In the genomic region with DNA sequence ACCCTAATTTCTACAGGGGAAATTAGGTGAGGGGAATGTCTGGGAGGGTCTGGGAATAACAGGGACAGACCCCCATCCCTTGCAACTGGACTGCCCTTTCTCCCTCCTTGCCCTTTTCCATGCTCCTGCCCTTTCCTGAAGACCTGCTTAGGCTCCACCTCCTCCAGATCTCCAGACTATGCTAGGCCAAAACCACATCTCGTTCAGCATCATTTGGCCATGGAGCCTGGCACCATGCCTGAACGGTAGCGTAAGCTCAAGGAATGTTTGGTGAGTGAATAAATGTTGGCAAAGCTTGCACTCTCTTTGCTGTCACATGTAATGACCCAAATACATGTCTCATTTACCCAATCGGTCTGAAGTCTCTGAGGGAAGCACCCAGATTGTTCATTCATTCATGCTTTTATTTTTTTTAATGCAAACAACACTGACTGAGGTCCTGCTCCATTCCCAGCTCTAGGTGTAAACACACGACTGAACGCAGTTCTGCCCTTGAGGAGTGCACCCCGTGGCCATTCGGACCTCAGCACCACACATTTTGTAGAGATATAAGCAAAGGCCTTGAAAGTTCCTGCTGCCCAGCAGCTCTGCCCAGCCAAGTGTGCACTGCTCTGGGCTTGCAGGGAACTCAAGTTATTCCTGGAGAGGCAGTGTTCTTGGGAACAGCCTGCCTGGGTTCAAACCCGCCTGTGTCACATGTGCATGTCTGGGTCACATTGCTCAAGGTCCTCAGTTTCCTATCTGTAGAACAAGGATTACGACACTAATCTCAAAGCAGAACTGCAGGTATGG, we compare ENCODE assay signal across 12 cellular contexts. TPM values are rescaled to one million over a fixed set of nuclear protein-coding genes. Genes with fewer than 3 reads are reported as not detected.
DNase-seq lines count a peak whose midpoint lies in the region; ATAC-seq and TF ChIP-seq lines count a peak whose summit lies in the region.
"Had no signal": no experiment of that assay in that cellular context is flagged by ENCODE, and none has a peak within 500 bp of the region (broad histone marks: within the 10 kb centered on the region; RNA-seq: fewer than 3 reads in every experiment).

No MANE protein-coding gene starts in this region.

- no peak overlapping the region for H3K27ac ChIP-seq in naive thymus-derived CD4-positive, alpha-beta T cell (ENCODE audit: low read depth, low read length)
- H3K27ac ChIP-seq in thyroid gland, result no peak overlapping the region
- H3K27ac ChIP-seq: epithelial cell of prostate, Peyer's patch had no signal

- no peaks in the 10 kb centered on the region for H3K9me3 ChIP-seq in naive thymus-derived CD4-positive, alpha-beta T cell (ENCODE audit: control insufficient read depth in 2 of 3, low read length in 3 of 3)
- H3K9me3 ChIP-seq in thyroid gland, result no peaks in the 10 kb centered on the region

- TF ChIP-seq CTCF in thyroid gland (IDR thresholded peaks at IDR 0.05), result no peak

- H3K27ac Mint-ChIP-seq in central memory CD8-positive, alpha-beta T cell (ENCODE audit: low read depth), result no peak overlapping the region
- no peak overlapping the region for H3K27ac Mint-ChIP-seq in naive thymus-derived CD4-positive, alpha-beta T cell
- H3K27ac Mint-ChIP-seq: CD8-positive, alpha-beta memory T cell had no signal

- WGBS in thyroid gland, 2 donors, result 71 to 76% methylated on average over 8 to 10 of the region's 10 CpGs

- H3K4me3 Mint-ChIP-seq in central memory CD8-positive, alpha-beta T cell, result peak overlapping the region; percentile 53
- H3K4me3 Mint-ChIP-seq in naive thymus-derived CD4-positive, alpha-beta T cell, result peak overlapping the region in 8 of 10 donors; percentile 26 to 83 (median 54)

- CTCF ChIA-PET in naive thymus-derived CD4-positive, alpha-beta T cell (lab: Charles Lee), result no interaction called here

- H3K27me3 ChIP-seq in naive thymus-derived CD4-positive, alpha-beta T cell (ENCODE audit: control insufficient read depth in 2 of 2, insufficient read depth in 2 of 2, low read length in 2 of 2), result peaks cover 4 to 25% of the 10 kb centered on the region in 2 donors
- peaks cover 26% of the 10 kb centered on the region for H3K27me3 ChIP-seq in thyroid gland

- DNase-seq in Caki2 (ENCODE audit: low read depth), result peak; percentile 10
- DNase-seq in M059J (ENCODE audit: low read depth), result peak; percentile 66
- no peak for DNase-seq in central memory CD8-positive, alpha-beta T cell (ENCODE audit: low spot score in 2 of 2)
- no peak for DNase-seq in naive thymus-derived CD4-positive, alpha-beta T cell
- no peak for DNase-seq in COLO829 (ENCODE audit: low spot score)
- no peak for DNase-seq in SHP77 treated with DMSO at 0.1 percent for 48 hours (lab: John Stamatoyannopoulos, UW)
- no peak for DNase-seq in thyroid gland
- DNase-seq: NCI-H2107 had no signal

- peaks cover 14% of the 10 kb centered on the region for H3K4me1 Mint-ChIP-seq in central memory CD8-positive, alpha-beta T cell
- peaks cover 0 to 24% (median 16%) of the 10 kb centered on the region in 7 donors for H3K4me1 Mint-ChIP-seq in naive thymus-derived CD4-positive, alpha-beta T cell

- no peak for TF ChIP-seq POLR2A in thyroid gland (IDR thresholded peaks at IDR 0.05)

- H3K4me3 ChIP-seq in naive thymus-derived CD4-positive, alpha-beta T cell (ENCODE audit: low read length), result no peak overlapping the region
- H3K4me3 ChIP-seq in thyroid gland (replicated peaks in 1 of 3), result no peak overlapping the region
- H3K4me3 ChIP-seq: Peyer's patch had no signal

- POLR2A ChIA-PET in naive thymus-derived CD4-positive, alpha-beta T cell (lab: Charles Lee), result no interaction called here

- peaks cover 15 to 26% of the 10 kb centered on the region in 2 donors for H3K4me1 ChIP-seq in naive thymus-derived CD4-positive, alpha-beta T cell (ENCODE audit: control insufficient read depth in 2 of 2, insufficient read depth in 2 of 2, low read length in 2 of 2)
- H3K4me1 ChIP-seq in thyroid gland, result peaks cover 13 to 27% of the 10 kb centered on the region in 2 donors

- in situ Hi-C loops in Caki2 (cut with HindIII; ENCODE audit: low pct_unique_long_range_greater_than_20kb, low sequenced_read_pairs), result no loop called here

- ATAC-seq in central memory CD8-positive, alpha-beta T cell (replicated peaks; ENCODE audit: extremely low read depth, poor library complexity, severe bottlenecking), result no peak
- ATAC-seq in naive thymus-derived CD4-positive, alpha-beta T cell, result no peak
- no peak for ATAC-seq in GM18868 (IDR thresholded peaks at IDR 0.05; ENCODE audit: unreplicated experiment)

- intact Hi-C loops in naive thymus-derived CD4-positive, alpha-beta T cell (cut with micrococcal nuclease), result no loop called here
- intact Hi-C loops in thyroid gland (cut with DNase I), result loop anchor here (5.0 kb wide), 1 partner anchor 90 kb away; no protein-coding TSS in a partner anchor

- H3K36me3 ChIP-seq in naive thymus-derived CD4-positive, alpha-beta T cell (ENCODE audit: control insufficient read depth in 2 of 3, insufficient read depth in 3 of 3, low read length in 3 of 3), result no peaks in the 10 kb centered on the region
- no peaks in the 10 kb centered on the region for H3K36me3 ChIP-seq in thyroid gland
- H3K36me3 ChIP-seq: Peyer's patch had no signal

- H3K36me3 Mint-ChIP-seq in central memory CD8-positive, alpha-beta T cell (ENCODE audit: insufficient read depth), result peaks cover 4% of the 10 kb centered on the region
- no peaks in the 10 kb centered on the region for H3K36me3 Mint-ChIP-seq in naive thymus-derived CD4-positive, alpha-beta T cell
- H3K36me3 Mint-ChIP-seq: CD8-positive, alpha-beta memory T cell had no signal

- peaks cover 68% of the 10 kb centered on the region for H3K27me3 Mint-ChIP-seq in central memory CD8-positive, alpha-beta T cell
- peaks cover 39 to 77% (median 55%) of the 10 kb centered on the region in 5 donors for H3K27me3 Mint-ChIP-seq in naive thymus-derived CD4-positive, alpha-beta T cell

- H3K9me3 Mint-ChIP-seq in central memory CD8-positive, alpha-beta T cell, result no peaks in the 10 kb centered on the region
- H3K9me3 Mint-ChIP-seq in naive thymus-derived CD4-positive, alpha-beta T cell, result peaks cover 0 to 2% (median 0%) of the 10 kb centered on the region in 11 donors
- H3K9me3 Mint-ChIP-seq: CD8-positive, alpha-beta memory T cell had no signal

RNA-seq across cellular contexts. Expression of gene GRM4, which starts 1.1 kb away (rescaled TPM):
- 1.2 TPM in 1 of 2 replicates, not detected in the other for total RNA-seq in Caki2 (2014; rRNA removed; shearing (Covaris generic); ENCODE audit: low replicate concordance)
- not detected in 2 replicates for total RNA-seq in M059J (2014; rRNA removed; shearing (Covaris generic))
- not detected for total RNA-seq in naive thymus-derived CD4-positive, alpha-beta T cell
- not detected for polyA plus RNA-seq in naive thymus-derived CD4-positive, alpha-beta T cell
- total RNA-seq in thyroid gland, result under 1 TPM in 1 of 4 donors, not detected in 3; under 0.01 TPM
- total RNA-seq: CD8-positive, alpha-beta memory T cell; Peyer's patch had no signal

Comparison
In these comparisons a context has a peak if more than half of its experiments do, and no peak if none do; other contexts are left out.
1. DNase-seq: peak in Caki2 (single experiment) and M059J (single experiment); none in central memory CD8-positive, alpha-beta T cell (0 of 2), naive thymus-derived CD4-positive, alpha-beta T cell (0 of 9), COLO829 (single experiment), SHP77 treated with DMSO at 0.1 percent for 48 hours (single experiment) and thyroid gland (0 of 2).